ENCODE assay signal across 8 cellular contexts in the genomic region with DNA sequence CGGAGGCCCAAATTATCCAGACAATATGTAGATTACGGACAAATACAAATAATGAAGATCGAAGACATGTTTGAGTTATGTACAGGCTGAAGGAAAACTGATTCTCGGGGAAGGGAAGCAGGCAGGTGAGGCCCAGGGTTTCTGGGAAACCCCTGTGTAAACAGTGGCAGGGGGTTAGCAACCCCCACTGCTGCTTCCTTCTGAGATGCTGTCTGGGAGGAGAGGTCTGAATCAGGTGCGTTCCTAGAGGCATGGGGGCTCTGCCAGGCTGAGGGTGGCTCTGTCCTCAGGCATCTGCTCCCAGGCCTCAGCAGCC.
DNase-seq lines count a peak whose midpoint lies in the region; ATAC-seq lines count a peak whose summit lies in the region.

No MANE protein-coding gene starts in this region.

- H3K4me3 ChIP-seq in ACC112 (ENCODE audit: low read depth, low read length): peak overlapping the region; percentile 71
- H3K4me3 ChIP-seq in muscle layer of colon (ENCODE audit: low read depth in 1 of 2, low read length in 2 of 2): peak overlapping the region; percentile 33 to 65

- DNase-seq in caudate nucleus (lab: John Stamatoyannopoulos, UW): no peak
- DNase-seq in stimulated activated CD4-positive, alpha-beta T cell treated with anti-CD3 and anti-CD28 coated beads, Interleukin-12 subunit alpha, Interleukin-12 subunit beta, amount 100 ng/mL, for 4 hours: no peak
- no peak for DNase-seq in NOMO-1 treated with DMSO at 0.1 percent for 48 hours (lab: John Stamatoyannopoulos, UW; ENCODE audit: unreplicated experiment)
- no peak for DNase-seq in HuH-7.5 (ENCODE audit: low spot score)

- H3K9ac ChIP-seq in muscle layer of colon (ENCODE audit: low read length): peak overlapping the region; percentile 58

- H2AFZ ChIP-seq in ACC112 (ENCODE audit: low read length, unreplicated experiment): peak overlapping the region; percentile 98

- 0 out of 2 replicates have a peak overlapping the region, but pooled peaks have one; percentile 15 for H3K27ac ChIP-seq in ACC112 (ENCODE audit: low read depth, low read length)
- peak overlapping the region; percentile 90 for H3K27ac ChIP-seq in caudate nucleus (ENCODE audit: low read depth, low read length)
- peak overlapping the region; percentile 72 for H3K27ac ChIP-seq in muscle layer of colon (ENCODE audit: low read depth, low read length)

- peaks cover 20% of the 10 kb centered on the region for H3K4me1 ChIP-seq in ACC112 (ENCODE audit: control insufficient read depth, insufficient read depth, low read length, unreplicated experiment)
- peaks cover 10% of the 10 kb centered on the region for H3K4me1 ChIP-seq in muscle layer of colon (ENCODE audit: insufficient read depth, low read length)

- peak; percentile 16 for ATAC-seq in HG02642 (IDR thresholded peaks at IDR 0.05; ENCODE audit: poor library complexity, unreplicated experiment)
- ATAC-seq in GM19324 (IDR thresholded peaks at IDR 0.05; ENCODE audit: low FRiP score, unreplicated experiment): no peak

- no peaks in the 10 kb centered on the region for H3K36me3 ChIP-seq in ACC112 (ENCODE audit: insufficient read depth, low read length)
- no peaks in the 10 kb centered on the region for H3K36me3 ChIP-seq in muscle layer of colon (ENCODE audit: insufficient read depth, low read length)

- H3K9me3 ChIP-seq in muscle layer of colon (ENCODE audit: low read length): no peaks in the 10 kb centered on the region

- H3K27me3 ChIP-seq in ACC112 (ENCODE audit: insufficient read depth, low read length): no peaks in the 10 kb centered on the region
- H3K27me3 ChIP-seq in muscle layer of colon (ENCODE audit: control insufficient read depth in 1 of 2, insufficient read depth in 2 of 2, low read length in 2 of 2): no peaks in the 10 kb centered on the region

- no peaks in the 10 kb centered on the region for H3K79me2 ChIP-seq in ACC112 (ENCODE audit: control insufficient read depth, insufficient read depth, low read length, unreplicated experiment)

Comparison
In these comparisons a context has a peak if more than half of its experiments do, and no peak if none do; other contexts are left out.
1. H3K27ac ChIP-seq: peak in every context shown above with its lines; median percentile 90 in caudate nucleus; 72 in muscle layer of colon; 15 in ACC112.